ENCODE assay signal across 11 cellular contexts in the genomic region with DNA sequence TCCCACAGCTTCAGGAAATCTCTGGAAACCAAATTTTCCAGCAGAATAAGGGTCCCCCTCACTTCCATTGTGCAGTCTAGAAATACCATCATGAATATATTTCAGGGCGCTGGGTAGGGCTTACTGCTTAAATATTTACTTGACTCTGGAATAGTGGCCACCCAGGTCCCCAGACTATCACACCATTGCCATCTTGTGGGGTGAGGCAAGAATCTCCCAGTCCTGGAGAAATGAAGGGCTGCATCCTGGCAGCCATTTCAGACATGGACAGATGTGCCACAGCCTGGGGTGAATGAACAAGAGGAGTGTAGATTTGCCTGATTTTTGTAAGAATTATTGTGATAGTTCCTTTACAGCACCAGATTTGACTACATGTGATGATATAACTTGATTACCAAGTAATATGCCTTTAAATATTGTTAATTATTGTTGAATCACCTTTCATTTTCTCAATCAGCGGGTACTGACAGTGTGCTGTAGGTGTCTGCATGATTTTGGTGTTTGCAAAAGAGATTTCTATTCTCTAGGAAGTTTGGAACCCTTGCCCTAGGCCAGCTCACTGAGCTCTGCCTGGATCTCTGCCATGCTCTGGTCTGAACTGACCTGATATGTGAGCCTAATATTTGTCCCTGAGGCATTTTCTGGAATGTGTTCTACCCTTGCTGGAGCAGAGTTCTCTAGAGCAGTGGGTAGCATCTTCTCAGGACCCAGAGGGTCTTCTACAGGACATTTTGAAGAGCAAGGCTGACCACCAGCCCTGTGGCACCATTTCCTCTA.
DNase-seq lines count a peak whose midpoint lies in the region; ATAC-seq and TF ChIP-seq lines count a peak whose summit lies in the region.
"Had no signal": no experiment of that assay in that cellular context is flagged by ENCODE, and none has a peak within 500 bp of the region (broad histone marks: within the 10 kb centered on the region; RNA-seq: fewer than 3 reads in every experiment).

No MANE protein-coding gene starts in this region.

- H3K27ac ChIP-seq in Panc1 (ENCODE audit: low read length) = no peak overlapping the region
- peak overlapping the region; percentile 32 to 65 for H3K27ac ChIP-seq in uterus

- intact Hi-C loops in Right ventricle myocardium superior (cut with DNase I) = no loop called here
- intact Hi-C loops in cardiac septum (cut with DNase I) = loop anchor here (10.0 kb wide), 2 partner anchors 156 to 516 kb away; no protein-coding TSS in a partner anchor
- intact Hi-C loops in Panc1 (cut with micrococcal nuclease; ENCODE audit: unreplicated experiment) = no loop called here
- intact Hi-C loops in uterus (cut with DNase I; ENCODE audit: low total_unique reads) = no loop called here

- H3K4me1 ChIP-seq in Panc1 (ENCODE audit: control insufficient read depth, insufficient read depth, low read length) (no peaks in the 10 kb centered on the region), uterus (peaks cover 0 to 11% of the 10 kb centered on the region in 2 donors)

- POLR2A ChIA-PET in Panc1 (lab: Charles Lee) = interaction anchor here (0.5 kb wide), 1 partner anchor 114 kb away, joined by 7 read pairs; no protein-coding TSS in a partner anchor

- no TSS peak for BruUV-seq in Panc1 (replicated peaks; lab: Mats Ljungman, UMichigan)

- H3K36me3 ChIP-seq in Panc1 (ENCODE audit: control insufficient read depth, insufficient read depth, low read length) (no peaks in the 10 kb centered on the region), uterus (no peaks in the 10 kb centered on the region)

- H3K27me3 Mint-ChIP-seq in activated T-cell treated with anti-CD3 and anti-CD28 coated beads, Interleukin-2, amount 50 U/mL, for 4 hours (ENCODE audit: low read depth) = no peaks in the 10 kb centered on the region
- H3K27me3 Mint-ChIP-seq: naive thymus-derived CD4-positive, alpha-beta T cell had no signal

- H3K36me3 Mint-ChIP-seq in activated T-cell treated with anti-CD3 and anti-CD28 coated beads, Interleukin-2, amount 50 U/mL, for 4 hours (ENCODE audit: insufficient read depth) = no peaks in the 10 kb centered on the region
- H3K36me3 Mint-ChIP-seq: naive thymus-derived CD4-positive, alpha-beta T cell had no signal

- H3K4me3 Mint-ChIP-seq in activated T-cell treated with anti-CD3 and anti-CD28 coated beads, Interleukin-2, amount 50 U/mL, for 4 hours = no peak overlapping the region
- H3K4me3 Mint-ChIP-seq: naive thymus-derived CD4-positive, alpha-beta T cell; T-helper 1 cell treated with Interleukin-12 subunit alpha and Interleukin-12 subunit beta and Interleukin-4 antibody, amounts not matched to agents 30 μg/mL and 1 μg/mL, for 36 hours had no signal

- no peak for TF ChIP-seq POLR2A in uterus (IDR thresholded peaks at IDR 0.05)

- CTCF ChIA-PET in Panc1 (lab: Charles Lee) = no interaction called here

- no peaks in the 10 kb centered on the region for H3K9me3 Mint-ChIP-seq in activated T-cell treated with anti-CD3 and anti-CD28 coated beads, Interleukin-2, amount 50 U/mL, for 4 hours
- H3K9me3 Mint-ChIP-seq: naive thymus-derived CD4-positive, alpha-beta T cell; T-helper 1 cell treated with Interleukin-12 subunit alpha and Interleukin-12 subunit beta and Interleukin-4 antibody, amounts not matched to agents 30 μg/mL and 1 μg/mL, for 36 hours had no signal

- H3K4me1 Mint-ChIP-seq in activated T-cell treated with anti-CD3 and anti-CD28 coated beads, Interleukin-2, amount 50 U/mL, for 4 hours (ENCODE audit: low read depth) = no peaks in the 10 kb centered on the region

- TF ChIP-seq CTCF in Panc1 (IDR thresholded peaks at IDR 0.05) (peak; percentile 23; the same call in 1 of the 2 replicates), uterus (IDR thresholded peaks at IDR 0.05) (no peak)

- ATAC-seq in Right ventricle myocardium superior (ENCODE audit: poor library complexity) (peak; percentile 78), Panc1 (no peak; the same call in 1 of the 2 replicates)
- ATAC-seq in activated T-cell treated with anti-CD3 and anti-CD28 coated beads, Interleukin-2, amount 50 U/mL, for 4 hours = no peak
- ATAC-seq: naive thymus-derived CD4-positive, alpha-beta T cell had no signal

- in situ Hi-C loops in Panc1 (cut with HindIII; ENCODE audit: low pct_unique_long_range_greater_than_20kb, low sequenced_read_pairs) = no loop called here

- no peaks in the 10 kb centered on the region for H3K27me3 ChIP-seq in Panc1 (ENCODE audit: control insufficient read depth, insufficient read depth, low read length)
- no peaks in the 10 kb centered on the region for H3K27me3 ChIP-seq in uterus

- no peak overlapping the region for H3K4me3 ChIP-seq in Panc1 (ENCODE audit: low read depth in 2 of 2, low read length in 2 of 2)
- no peak overlapping the region for H3K4me3 ChIP-seq in uterus

- DNase-seq in Right ventricle myocardium superior = no peak
- no peak for DNase-seq in cardiac septum (ENCODE audit: low spot score)
- no peak for DNase-seq in Panc1 (ENCODE audit: low read depth, low spot score)
- peak; percentile 66 for DNase-seq in globus pallidus (ENCODE audit: low spot score)
- no peak for DNase-seq in uterus
- DNase-seq in NCI-H2196 (lab: John Stamatoyannopoulos, UW; ENCODE audit: unreplicated experiment) = no peak
- no peak for DNase-seq in activated T-cell treated with anti-CD3 and anti-CD28 coated beads, Interleukin-2, amount 50 U/mL, for 4 hours
- DNase-seq in NCI-H1105 treated with DMSO at 0.1 percent for 48 hours (lab: John Stamatoyannopoulos, UW) = no peak
- DNase-seq: DND-41 had no signal

- H3K9me3 ChIP-seq in Panc1 (ENCODE audit: control insufficient read depth, insufficient read depth, low read depth, low read length) (no peaks in the 10 kb centered on the region), uterus (no peaks in the 10 kb centered on the region)
